1 cellular context compared by ENCODE assay signal in the genomic region with DNA sequence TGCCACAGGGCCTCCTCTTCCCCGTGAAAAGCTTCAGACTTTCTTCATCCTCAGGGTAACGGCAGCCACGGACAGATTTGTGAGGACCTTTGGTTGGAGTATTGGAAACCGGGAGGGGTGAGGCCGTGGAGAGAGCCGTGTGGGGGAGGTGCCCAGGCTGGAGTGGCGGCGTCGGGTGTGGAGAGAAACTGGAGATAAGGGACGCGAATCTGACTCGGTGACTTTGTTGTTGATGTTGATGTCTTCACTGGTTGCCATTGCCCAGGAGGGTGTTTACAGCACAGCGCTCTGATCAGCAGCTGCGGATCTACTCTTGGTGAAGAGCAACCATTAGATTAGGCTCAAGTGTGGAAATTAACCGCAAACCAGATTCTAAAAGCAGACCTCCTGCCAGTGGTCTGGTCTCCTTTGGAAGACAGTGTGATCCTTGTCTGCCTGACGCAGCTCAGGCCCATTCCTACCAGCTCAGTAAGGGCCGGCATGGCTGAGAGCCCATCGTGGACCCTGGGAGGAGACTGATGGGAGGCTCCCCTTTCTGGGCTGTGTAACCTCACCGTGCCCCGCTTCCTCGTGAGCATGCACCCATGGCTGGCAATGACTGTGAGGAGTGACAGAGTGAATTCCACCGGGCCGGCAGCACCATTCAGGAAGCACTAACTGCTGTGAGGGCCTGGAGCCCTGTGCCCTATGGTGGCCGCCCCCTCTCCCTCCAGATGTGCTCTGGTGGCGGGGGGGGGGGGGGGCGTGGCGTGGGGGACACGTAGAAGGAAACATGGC.
TF ChIP-seq lines count a peak whose summit lies in the region.

No MANE protein-coding gene starts in this region.

TF ChIP-seq in IMR-90, 13 proteins besides CTCF, POLR2A, EP300 and RAD21:
- TF ChIP-seq BHLHE40 (IDR thresholded peaks at IDR 0.05; ENCODE audit: low read depth, low read length) = no peak
- no peak for TF ChIP-seq CEBPB (IDR thresholded peaks at IDR 0.05; ENCODE audit: low read depth, low read length)
- TF ChIP-seq FOS (IDR thresholded peaks at IDR 0.05; ENCODE audit: low read depth, low read length) = no peak
- no peak for TF ChIP-seq MAFK (IDR thresholded peaks at IDR 0.05; ENCODE audit: low read depth, low read length)
- no peak for TF ChIP-seq MAZ (IDR thresholded peaks at IDR 0.05; ENCODE audit: borderline replicate concordance, low read depth, low read length)
- TF ChIP-seq, protein P1, sequence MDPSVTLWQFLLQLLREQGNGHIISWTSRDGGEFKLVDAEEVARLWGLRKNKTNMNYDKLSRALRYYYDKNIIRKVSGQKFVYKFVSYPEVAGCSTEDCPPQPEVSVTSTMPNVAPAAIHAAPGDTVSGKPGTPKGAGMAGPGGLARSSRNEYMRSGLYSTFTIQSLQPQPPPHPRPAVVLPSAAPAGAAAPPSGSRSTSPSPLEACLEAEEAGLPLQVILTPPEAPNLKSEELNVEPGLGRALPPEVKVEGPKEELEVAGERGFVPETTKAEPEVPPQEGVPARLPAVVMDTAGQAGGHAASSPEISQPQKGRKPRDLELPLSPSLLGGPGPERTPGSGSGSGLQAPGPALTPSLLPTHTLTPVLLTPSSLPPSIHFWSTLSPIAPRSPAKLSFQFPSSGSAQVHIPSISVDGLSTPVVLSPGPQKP (IDR thresholded peaks at IDR 0.05; ENCODE audit: borderline replicate concordance, low read depth, low read length) = no peak
- no peak for TF ChIP-seq NFE2L2 (IDR thresholded peaks at IDR 0.05; ENCODE audit: low read depth, low read length)
- no peak for TF ChIP-seq RFX5 (IDR thresholded peaks at IDR 0.05; ENCODE audit: low read depth, low read length)
- TF ChIP-seq USF2 (IDR thresholded peaks at IDR 0.05; ENCODE audit: low read depth, low read length) = no peak
- TF ChIP-seq CHD1 (IDR thresholded peaks at IDR 0.05; ENCODE audit: low read depth, low read length) = no peak
- TF ChIP-seq MXI1 (IDR thresholded peaks at IDR 0.05; ENCODE audit: borderline replicate concordance, low read depth, low read length) = no peak
- no peak for TF ChIP-seq SMC3 (IDR thresholded peaks at IDR 0.05; ENCODE audit: low read depth, low read length)
- TF ChIP-seq RCOR1 (IDR thresholded peaks at IDR 0.05; ENCODE audit: insufficient replicate concordance, low read length) = no peak
